11 cellular contexts compared by ENCODE assay signal in genomic region chr2:40178971-40179370, GRCh38.
DNase-seq lines count a peak whose midpoint lies in the region; ATAC-seq and TF ChIP-seq lines count a peak whose summit lies in the region.
"Had no signal": no experiment of that assay in that cellular context is flagged by ENCODE, and none has a peak within 500 bp of the region (broad histone marks: within the 10 kb centered on the region; RNA-seq: fewer than 3 reads in every experiment).

No MANE protein-coding gene starts in this region.

- ATAC-seq in GM18907 (IDR thresholded peaks at IDR 0.05; ENCODE audit: unreplicated experiment): peak; percentile 93
- ATAC-seq in HG02642 (IDR thresholded peaks at IDR 0.05; ENCODE audit: poor library complexity, unreplicated experiment): peak; percentile 77
- peak; percentile 86 for ATAC-seq in HG03565 (IDR thresholded peaks at IDR 0.05; ENCODE audit: unreplicated experiment)
- no peak for ATAC-seq in naive thymus-derived CD8-positive, alpha-beta T cell

- peak; percentile 33 for DNase-seq in AG10803 (ENCODE audit: low read depth)
- no peak for DNase-seq in naive thymus-derived CD8-positive, alpha-beta T cell
- DNase-seq in LoVo (ENCODE audit: low spot score): no peak
- no peak for DNase-seq in head of caudate nucleus
- no peak for DNase-seq in NCI-H2196 (lab: John Stamatoyannopoulos, UW; ENCODE audit: unreplicated experiment)
- DNase-seq: caudate nucleus; CD4-positive, alpha-beta T cell had no signal

- TF ChIP-seq CTCF in AG10803 (conservative IDR thresholded peaks at IDR 0.05; ENCODE audit: low read length): no peak

- H3K27ac Mint-ChIP-seq in naive thymus-derived CD8-positive, alpha-beta T cell: no peak overlapping the region
- H3K27ac Mint-ChIP-seq: CD4-positive, alpha-beta T cell had no signal

- POLR2A ChIA-PET in naive thymus-derived CD8-positive, alpha-beta T cell (lab: Charles Lee): no interaction called here

- H3K9me3 Mint-ChIP-seq in naive thymus-derived CD8-positive, alpha-beta T cell: no peaks in the 10 kb centered on the region
- H3K9me3 Mint-ChIP-seq: CD4-positive, alpha-beta T cell had no signal

- H3K4me3 ChIP-seq in AG10803 (ENCODE audit: low read length): no peak overlapping the region
- H3K4me3 ChIP-seq: SJSA1 had no signal

- no peak overlapping the region for H3K4me3 Mint-ChIP-seq in naive thymus-derived CD8-positive, alpha-beta T cell
- H3K4me3 Mint-ChIP-seq: CD4-positive, alpha-beta T cell had no signal

- no peaks in the 10 kb centered on the region for H3K36me3 Mint-ChIP-seq in naive thymus-derived CD8-positive, alpha-beta T cell

- H3K4me1 Mint-ChIP-seq in naive thymus-derived CD8-positive, alpha-beta T cell: peaks cover 0 to 3% (median 0%) of the 10 kb centered on the region in 4 donors

- intact Hi-C loops in head of caudate nucleus (cut with DNase I): no loop called here

- no peaks in the 10 kb centered on the region for H3K27me3 Mint-ChIP-seq in naive thymus-derived CD8-positive, alpha-beta T cell
- H3K27me3 Mint-ChIP-seq: CD4-positive, alpha-beta T cell had no signal

Comparison
In these comparisons a context has a peak if more than half of its experiments do, and no peak if none do; other contexts are left out.
1. ATAC-seq: peak in GM18907 (single experiment), HG02642 (single experiment) and HG03565 (single experiment); none in naive thymus-derived CD8-positive, alpha-beta T cell (0 of 2).